ENCODE assay signal across 1 cellular context in genomic region chr2:86189782-86190416, GRCh38.
TF ChIP-seq lines count a peak whose summit lies in the region.

No MANE protein-coding gene starts in this region.

TF ChIP-seq in K562, 482 proteins besides CTCF, POLR2A, EP300 and RAD21 (continued from another document and continues in another):
- no peak for TF ChIP-seq ZBTB40 (IDR thresholded peaks at IDR 0.05)
- no peak for TF ChIP-seq ZBTB40 (CRISPR knock-in tag; IDR thresholded peaks at IDR 0.05)
- peak; percentile 83 for TF ChIP-seq ZNF592 (IDR thresholded peaks at IDR 0.05)
- no peak for TF ChIP-seq ZNF354B (CRISPR knock-in tag; IDR thresholded peaks at IDR 0.05)
- TF ChIP-seq BDP1 (IDR thresholded peaks at IDR 0.05; ENCODE audit: insufficient read depth, insufficient read length), result no peak
- no peak for TF ChIP-seq HOXB6 (CRISPR knock-in tag; IDR thresholded peaks at IDR 0.05; ENCODE audit: borderline replicate concordance)
- TF ChIP-seq TFAM (CRISPR knock-in tag; conservative IDR thresholded peaks at IDR 0.05), result no peak
- TF ChIP-seq PPARD (CRISPR knock-in tag; IDR thresholded peaks at IDR 0.05), result no peak
- TF ChIP-seq ZFP36 (IDR thresholded peaks at IDR 0.05; ENCODE audit: low read depth, low read length, partially characterized antibody), result no peak
- TF ChIP-seq ZNF561 (CRISPR knock-in tag; conservative IDR thresholded peaks at IDR 0.05), result no peak
- TF ChIP-seq AFF4 (CRISPR knock-in tag; IDR thresholded peaks at IDR 0.05), result no peak
- 0 out of 2 replicates have a peak, but pooled peaks have one; percentile 34 for TF ChIP-seq ARID3A (IDR thresholded peaks at IDR 0.05; ENCODE audit: borderline replicate concordance, low read depth, low read length)
- no peak for TF ChIP-seq ZNF316 (IDR thresholded peaks at IDR 0.05)
- TF ChIP-seq REST (CRISPR knock-in tag; IDR thresholded peaks at IDR 0.05; ENCODE audit: low read depth), result no peak
- TF ChIP-seq NFIX (CRISPR knock-in tag; IDR thresholded peaks at IDR 0.05; ENCODE audit: low read depth), result no peak
- no peak for TF ChIP-seq MIER1 (IDR thresholded peaks at IDR 0.05; ENCODE audit: low read depth)
- TF ChIP-seq ZNF766 (CRISPR knock-in tag; conservative IDR thresholded peaks at IDR 0.05), result no peak
- no peak for TF ChIP-seq ZNF274 (IDR thresholded peaks at IDR 0.05; ENCODE audit: borderline replicate concordance, low read depth, low read length)
- TF ChIP-seq HNRNPUL1 (IDR thresholded peaks at IDR 0.05; ENCODE audit: low read length), result no peak
- no peak for TF ChIP-seq ZFP1 (CRISPR knock-in tag; IDR thresholded peaks at IDR 0.05)
- TF ChIP-seq DACH1 (IDR thresholded peaks at IDR 0.05; ENCODE audit: partially characterized antibody), result no peak
- TF ChIP-seq ZNF518B (CRISPR knock-in tag; IDR thresholded peaks at IDR 0.05), result no peak
